17 cellular contexts compared by ENCODE assay signal in the genomic region with DNA sequence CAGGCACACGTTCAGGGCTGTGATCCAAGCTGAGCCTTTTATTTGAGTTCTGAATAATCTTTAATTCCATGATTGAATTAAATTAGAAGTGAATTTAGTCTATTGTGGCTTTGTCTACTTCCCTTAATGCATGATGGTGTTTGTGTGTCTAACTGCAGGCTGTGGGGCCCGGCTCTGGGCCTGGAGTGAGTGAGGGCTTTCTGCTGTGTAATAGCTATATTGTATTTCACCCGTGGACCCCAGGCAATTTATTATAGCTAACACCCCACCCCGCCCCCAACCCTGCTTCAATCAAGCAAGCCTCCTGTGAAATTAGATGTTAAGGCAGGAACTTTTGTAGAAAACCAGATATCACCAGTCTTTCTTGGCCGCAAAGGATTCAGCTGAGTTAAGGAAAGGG.
"Had no signal": no experiment of that assay in that cellular context is flagged by ENCODE, and none has a peak within 500 bp of the region (broad histone marks: within the 10 kb centered on the region; RNA-seq: fewer than 3 reads in every experiment).

No MANE protein-coding gene starts in this region.

- H3K27me3 ChIP-seq: body of pancreas, left lung, stomach had no signal

- H3K36me3 ChIP-seq: thoracic aorta had no signal

- H3K9me3 Mint-ChIP-seq: activated CD4-positive, alpha-beta memory T cell treated with anti-CD3 and anti-CD28 coated beads, Interleukin-2, amount 10 ng/mL, durations not matched to agents 7 days and 5 days; endodermal cell; memory B cell; natural killer cell; WTC11 had no signal

- H3K27me3 Mint-ChIP-seq: activated CD4-positive, alpha-beta memory T cell treated with anti-CD3 and anti-CD28 coated beads, Interleukin-2, amount 10 ng/mL, durations not matched to agents 7 days and 5 days; activated naive CD8-positive, alpha-beta T cell; memory B cell had no signal

- H3K27ac Mint-ChIP-seq: activated CD4-positive, alpha-beta memory T cell treated with anti-CD3 and anti-CD28 coated beads, Interleukin-2, amount 10 ng/mL, durations not matched to agents 7 days and 5 days; activated naive CD8-positive, alpha-beta T cell; endodermal cell; memory B cell; WTC11 had no signal

- H3K4me3 Mint-ChIP-seq: activated CD4-positive, alpha-beta memory T cell treated with anti-CD3 and anti-CD28 coated beads, Interleukin-2, amount 10 ng/mL, durations not matched to agents 7 days and 5 days; activated naive CD8-positive, alpha-beta T cell; endodermal cell; memory B cell; natural killer cell; WTC11 had no signal

- H3K36me3 Mint-ChIP-seq: natural killer cell, WTC11 had no signal

- H3K4me1 ChIP-seq: left lung, psoas muscle had no signal

- H3K27ac ChIP-seq: body of pancreas, left lung, psoas muscle, stomach, thoracic aorta had no signal

- H3K4me3 ChIP-seq: body of pancreas, left lung, psoas muscle, stomach, thoracic aorta had no signal

- H3K9me3 ChIP-seq: body of pancreas, left lung, psoas muscle, stomach, thoracic aorta had no signal

- H3K4me1 Mint-ChIP-seq: memory B cell had no signal

- DNase-seq: activated CD4-positive, alpha-beta memory T cell treated with anti-CD3 and anti-CD28 coated beads, Interleukin-2, amount 10 ng/mL, durations not matched to agents 7 days and 5 days; activated CD4-positive, alpha-beta T cell treated with anti-CD3 and anti-CD28 coated beads for 4 hours; activated gamma-delta T cell treated with Interleukin-2 at 50 U/mL for 16 hours; activated T-cell treated with anti-CD3 and anti-CD28 coated beads, Interleukin-2, amount 50 U/mL, for 48 hours; amniotic stem cell; body of pancreas; endodermal cell; left lung; natural killer cell; stimulated activated CD4-positive, alpha-beta T cell treated with anti-CD3 and anti-CD28 coated beads, Interleukin-1b, Interleukin-23, amount 100 ng/mL, for 48 hours; stomach; T-helper 2 cell had no signal
